In genomic region chr11:66104057-66104638, GRCh38 we compare ENCODE assay signal across 25 cellular contexts. TPM values are rescaled to one million over a fixed set of nuclear protein-coding genes. Genes with fewer than 3 reads are reported as not detected.
DNase-seq lines count a peak whose midpoint lies in the region; ATAC-seq and TF ChIP-seq lines count a peak whose summit lies in the region.
"Had no signal": no experiment of that assay in that cellular context is flagged by ENCODE, and none has a peak within 500 bp of the region (broad histone marks: within the 10 kb centered on the region; RNA-seq: fewer than 3 reads in every experiment).

No MANE protein-coding gene starts in this region.

- ATAC-seq in activated CD8-positive, alpha-beta T cell treated with anti-CD3 and anti-CD28 coated beads for 36 hours = no peak
- ATAC-seq in memory B cell (ENCODE audit: low read depth) (no peak), GM21529 (IDR thresholded peaks at IDR 0.05; ENCODE audit: unreplicated experiment) (no peak), GM21717 (IDR thresholded peaks at IDR 0.05; ENCODE audit: unreplicated experiment) (no peak)
- ATAC-seq: activated CD4-positive, CD25-positive, alpha-beta regulatory T cell treated with anti-CD3 and anti-CD28 coated beads, Interleukin-2, amount 50 U/mL, for 24 hours had no signal

- POLR2A ChIA-PET in A673 (lab: Charles Lee; ENCODE audit: low non-redundant PET) = no interaction called here
- POLR2A ChIA-PET in CD4-positive, alpha-beta memory T cell (lab: Charles Lee; ENCODE audit: partially characterized antibody) = interaction anchor here (3.9 to 7.2 kb wide), 2 partner anchors 12 to 33 kb away, joined by 56 to 90 read pairs; partner anchors contain the start of gene PACS1
- POLR2A ChIA-PET in activated CD8-positive, alpha-beta T cell treated with anti-CD3 and anti-CD28 coated beads for 36 hours (lab: Charles Lee) = interaction anchor here (1.0 to 1.8 kb wide), 2 partner anchors 11 to 22 kb away, joined by 3 to 6 read pairs; no protein-coding TSS in a partner anchor

- H3K4me1 ChIP-seq in A673 (ENCODE audit: insufficient read depth, low read length, poor library complexity, severe bottlenecking) = peaks cover 20% of the 10 kb centered on the region
- peaks cover 94% of the 10 kb centered on the region for H3K4me1 ChIP-seq in CD4-positive, alpha-beta memory T cell (ENCODE audit: insufficient read depth, low read length)

- H3K9me3 ChIP-seq in A673 (ENCODE audit: low read depth, low read length, poor library complexity, severe bottlenecking) = no peaks in the 10 kb centered on the region
- H3K9me3 ChIP-seq in CD4-positive, alpha-beta memory T cell (ENCODE audit: control insufficient read depth in 1 of 2, low read length in 2 of 2) = no peaks in the 10 kb centered on the region
- H3K9me3 ChIP-seq: adrenal gland, sigmoid colon, stomach had no signal

- no peak for TF ChIP-seq CTCF in A673 (conservative IDR thresholded peaks at IDR 0.05; ENCODE audit: low read depth, low read length)
- no peak for TF ChIP-seq CTCF in activated CD8-positive, alpha-beta T cell treated with anti-CD3 and anti-CD28 coated beads for 36 hours (IDR thresholded peaks at IDR 0.05)

- H3K4me3 Mint-ChIP-seq in CD4-positive, alpha-beta memory T cell = peak overlapping the region in 6 of 8 donors; percentile 9 to 66 (median 50)
- peak overlapping the region; percentile 18 for H3K4me3 Mint-ChIP-seq in activated CD8-positive, alpha-beta T cell treated with anti-CD3 and anti-CD28 coated beads for 36 hours
- H3K4me3 Mint-ChIP-seq in memory B cell = no peak overlapping the region
- H3K4me3 Mint-ChIP-seq: type B pancreatic cell had no signal

- H3K27me3 Mint-ChIP-seq in CD4-positive, alpha-beta memory T cell = no peaks in the 10 kb centered on the region
- no peaks in the 10 kb centered on the region for H3K27me3 Mint-ChIP-seq in activated CD8-positive, alpha-beta T cell treated with anti-CD3 and anti-CD28 coated beads for 36 hours
- H3K27me3 Mint-ChIP-seq in memory B cell = no peaks in the 10 kb centered on the region
- H3K27me3 Mint-ChIP-seq: type B pancreatic cell had no signal

- intact Hi-C loops in A673 (cut with micrococcal nuclease; ENCODE audit: unreplicated experiment) = no loop called here
- intact Hi-C loops in CD4-positive, alpha-beta memory T cell (cut with micrococcal nuclease) = no loop called here
- intact Hi-C loops in activated CD8-positive, alpha-beta T cell treated with anti-CD3 and anti-CD28 coated beads for 36 hours (cut with micrococcal nuclease) = no loop called here

- no peaks in the 10 kb centered on the region for H3K36me3 ChIP-seq in A673 (ENCODE audit: insufficient read depth, low read length, poor library complexity, severe bottlenecking)
- H3K36me3 ChIP-seq in CD4-positive, alpha-beta memory T cell (ENCODE audit: insufficient read depth, low read length) = peaks cover 6% of the 10 kb centered on the region
- H3K36me3 ChIP-seq: adrenal gland had no signal

- H3K27ac ChIP-seq in A673 (ENCODE audit: low read depth, low read length, poor library complexity, severe bottlenecking) = peak overlapping the region; percentile 8
- H3K27ac ChIP-seq in CD4-positive, alpha-beta memory T cell (ENCODE audit: low read depth, low read length) = no peak overlapping the region
- H3K27ac ChIP-seq: adrenal gland, sigmoid colon, stomach had no signal

- BruUV-seq in A673 (replicated peaks; lab: Mats Ljungman, UMichigan) = no TSS peak

- peaks cover 66 to 93% (median 73%) of the 10 kb centered on the region in 4 donors for H3K4me1 Mint-ChIP-seq in CD4-positive, alpha-beta memory T cell
- H3K4me1 Mint-ChIP-seq in activated CD8-positive, alpha-beta T cell treated with anti-CD3 and anti-CD28 coated beads for 36 hours (ENCODE audit: low read depth) = peaks cover 78% of the 10 kb centered on the region
- peaks cover 54% of the 10 kb centered on the region for H3K4me1 Mint-ChIP-seq in memory B cell

- H3K36me3 Mint-ChIP-seq in CD4-positive, alpha-beta memory T cell = peaks cover 25 to 27% of the 10 kb centered on the region in 2 donors
- H3K36me3 Mint-ChIP-seq in activated CD8-positive, alpha-beta T cell treated with anti-CD3 and anti-CD28 coated beads for 36 hours (ENCODE audit: low read depth) = peaks cover 45% of the 10 kb centered on the region
- H3K36me3 Mint-ChIP-seq in memory B cell = peaks cover 10% of the 10 kb centered on the region

- no peaks in the 10 kb centered on the region for H3K9me3 Mint-ChIP-seq in CD4-positive, alpha-beta memory T cell
- peaks cover 4% of the 10 kb centered on the region for H3K9me3 Mint-ChIP-seq in activated CD8-positive, alpha-beta T cell treated with anti-CD3 and anti-CD28 coated beads for 36 hours
- no peaks in the 10 kb centered on the region for H3K9me3 Mint-ChIP-seq in memory B cell
- H3K9me3 Mint-ChIP-seq: type B pancreatic cell had no signal

- no peaks in the 10 kb centered on the region for H3K27me3 ChIP-seq in A673 (replicated peaks; ENCODE audit: insufficient read depth, low read depth, low read length, poor library complexity)
- H3K27me3 ChIP-seq in CD4-positive, alpha-beta memory T cell (ENCODE audit: insufficient read depth, low read length) = no peaks in the 10 kb centered on the region
- H3K27me3 ChIP-seq: adrenal gland, sigmoid colon, stomach had no signal

- no peak overlapping the region for H3K4me3 ChIP-seq in A673 (ENCODE audit: low read depth, low read length, poor library complexity, severe bottlenecking)
- H3K4me3 ChIP-seq in CD4-positive, alpha-beta memory T cell (ENCODE audit: low read length in 2 of 2) = no peak overlapping the region
- H3K4me3 ChIP-seq: adrenal gland, sigmoid colon, stomach had no signal

- H3K27ac Mint-ChIP-seq in CD4-positive, alpha-beta memory T cell = peak overlapping the region; percentile 39 to 90 (median 88)
- peak overlapping the region; percentile 90 for H3K27ac Mint-ChIP-seq in activated CD8-positive, alpha-beta T cell treated with anti-CD3 and anti-CD28 coated beads for 36 hours
- H3K27ac Mint-ChIP-seq in memory B cell = peak overlapping the region; percentile 31
- H3K27ac Mint-ChIP-seq: type B pancreatic cell had no signal

- CTCF ChIA-PET in A673 (lab: Charles Lee) = no interaction called here
- CTCF ChIA-PET in CD4-positive, alpha-beta memory T cell (lab: Charles Lee; ENCODE audit: partially characterized antibody) = interaction anchor here (0.6 to 4.1 kb wide), 4 partner anchors 12 to 36 kb away, joined by 3 to 22 read pairs (median 4); no protein-coding TSS in a partner anchor
- CTCF ChIA-PET in activated CD8-positive, alpha-beta T cell treated with anti-CD3 and anti-CD28 coated beads for 36 hours (lab: Charles Lee) = no interaction called here

- DNase-seq in A673 (ENCODE audit: low spot score) (no peak), memory B cell (ENCODE audit: low spot score in 2 of 2) (no peak), activated gamma-delta T cell treated with Interleukin-2 at 50 U/mL for 16 hours (no peak), DMS79 (lab: John Stamatoyannopoulos, UW) (no peak)
- no peak for DNase-seq in CD4-positive, alpha-beta memory T cell
- no peak for DNase-seq in activated CD8-positive, alpha-beta T cell treated with anti-CD3 and anti-CD28 coated beads for 36 hours
- DNase-seq: activated CD8-positive, alpha-beta memory T cell treated with anti-CD3 and anti-CD28 coated beads, Interleukin-2, amount 50 U/mL, for 48 hours; adrenal gland; AML-193; kidney; mammary epithelial cell; NCI-H146; NCI-H2227 treated with DMSO at 0.1 percent for 48 hours; NCI-H82; sigmoid colon; stomach; T-helper 9 cell had no signal

RNA-seq across cellular contexts. Expression of gene PACS1, which starts 34.1 kb away (rescaled TPM):
- 75.7 and 79.1 TPM in 2 replicates for total RNA-seq in A673 (2021)
- total RNA-seq in CD4-positive, alpha-beta memory T cell = 100 to 1,000 TPM; 251 to 262 TPM
- 100 to 1,000 TPM in 1 of 2 donors, 10 to 100 TPM in 1; 13.7 to 104 TPM for polyA plus RNA-seq in CD4-positive, alpha-beta memory T cell
- 10 to 100 TPM; 76.3 to 78.3 TPM for total RNA-seq in activated CD8-positive, alpha-beta T cell treated with anti-CD3 and anti-CD28 coated beads for 36 hours

RNA-seq across cellular contexts. Expression of gene SF3B2, which starts 52.0 kb away (rescaled TPM):
- total RNA-seq in A673 (2021) = 357 and 358 TPM in 2 replicates
- 100 to 1,000 TPM; 238 to 240 TPM for total RNA-seq in CD4-positive, alpha-beta memory T cell
- polyA plus RNA-seq in CD4-positive, alpha-beta memory T cell = 100 to 1,000 TPM in 1 of 2 donors, 10 to 100 TPM in 1; 74.4 to 128 TPM
- 100 to 1,000 TPM; 255 to 278 TPM for total RNA-seq in activated CD8-positive, alpha-beta T cell treated with anti-CD3 and anti-CD28 coated beads for 36 hours

RNA-seq across cellular contexts. Expression of gene GAL3ST3, which starts 55.2 kb away (rescaled TPM):
- total RNA-seq in A673 (2021) = 1.8 and 2.0 TPM in 2 replicates
- total RNA-seq in CD4-positive, alpha-beta memory T cell = not detected
- polyA plus RNA-seq in CD4-positive, alpha-beta memory T cell = not detected
- total RNA-seq in activated CD8-positive, alpha-beta T cell treated with anti-CD3 and anti-CD28 coated beads for 36 hours = 1 to 10 TPM in 1 of 2 experiments, under 1 TPM in 1; 0.51 to 1.0 TPM
- total RNA-seq: bronchial epithelial cell, M059J, myocyte, sigmoid colon, SK-MEL-5, stomach had no signal
- polyA plus RNA-seq: adrenal gland, mammary epithelial cell, stomach had no signal

Comparison
In these comparisons a context has a peak if more than half of its experiments do, and no peak if none do; other contexts are left out.
1. H3K27ac Mint-ChIP-seq: peak in every context shown above with its lines; median percentile 90 in activated CD8-positive, alpha-beta T cell treated with anti-CD3 and anti-CD28 coated beads for 36 hours; 88 in CD4-positive, alpha-beta memory T cell; 31 in memory B cell.